1 cellular context compared by ENCODE assay signal in the genomic region with DNA sequence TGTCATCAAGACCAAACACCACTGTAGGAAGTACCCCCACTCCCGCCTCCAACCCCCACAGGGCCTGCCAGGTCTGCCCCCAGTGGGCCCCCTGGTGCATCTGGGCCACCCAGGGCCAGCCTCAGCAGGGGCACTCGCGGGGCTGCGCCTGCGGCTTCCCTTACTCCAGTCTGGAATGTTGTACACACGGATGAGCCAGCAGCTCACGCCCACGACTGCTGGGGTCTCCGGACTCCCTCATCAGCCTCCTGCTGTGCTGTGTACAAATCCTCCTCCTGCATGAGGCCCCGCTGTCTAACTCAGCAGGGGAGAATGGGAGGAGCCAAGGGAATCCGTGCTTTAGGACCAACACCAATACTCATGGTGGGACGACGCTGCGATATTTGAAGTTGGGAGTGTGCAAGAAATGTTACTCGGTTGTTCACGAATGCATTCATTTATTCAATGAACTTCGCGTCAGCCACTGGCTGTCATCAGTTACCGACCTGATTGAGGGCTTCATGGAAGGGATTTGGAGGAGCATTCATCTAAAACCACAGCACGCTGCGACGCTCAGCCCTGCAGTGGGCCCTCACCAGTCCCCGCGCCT.
TF ChIP-seq lines count a peak whose summit lies in the region.

No MANE protein-coding gene starts in this region.

TF ChIP-seq in HEK293, 187 proteins besides CTCF, POLR2A, EP300 and RAD21 (continued from another document):
- TF ChIP-seq HOXD13 (CRISPR knock-in tag; IDR thresholded peaks at IDR 0.05; ENCODE audit: borderline replicate concordance) (no peak), ZSCAN30 (tag by site-specific recombination; IDR thresholded peaks at IDR 0.05) (no peak), ZBTB20 (tag by site-specific recombination; IDR thresholded peaks at IDR 0.05) (no peak), YY1 (tag by site-specific recombination; IDR thresholded peaks at IDR 0.05) (no peak), MEIS1 (CRISPR knock-in tag; IDR thresholded peaks at IDR 0.05; ENCODE audit: borderline replicate concordance) (no peak), ZSCAN23 (tag by site-specific recombination; IDR thresholded peaks at IDR 0.05) (no peak), SP3 (tag by site-specific recombination; IDR thresholded peaks at IDR 0.05) (peak; percentile 36; the same call in 1 of the 2 replicates), ZNF174 (tag by site-specific recombination; IDR thresholded peaks at IDR 0.05) (no peak), ZNF202 (tag by site-specific recombination; IDR thresholded peaks at IDR 0.05; ENCODE audit: borderline replicate concordance) (no peak), GLIS1 (tag by site-specific recombination; IDR thresholded peaks at IDR 0.05) (peak; percentile 100), ZBTB8A (tag by site-specific recombination; IDR thresholded peaks at IDR 0.05) (peak; percentile 31; the same call in 1 of the 2 replicates), ZNF664 (tag by site-specific recombination; IDR thresholded peaks at IDR 0.05) (no peak), ZXDB (tag by site-specific recombination; IDR thresholded peaks at IDR 0.05) (peak; percentile 54; the same call in 1 of the 2 replicates)
- TF ChIP-seq, protein P1, sequence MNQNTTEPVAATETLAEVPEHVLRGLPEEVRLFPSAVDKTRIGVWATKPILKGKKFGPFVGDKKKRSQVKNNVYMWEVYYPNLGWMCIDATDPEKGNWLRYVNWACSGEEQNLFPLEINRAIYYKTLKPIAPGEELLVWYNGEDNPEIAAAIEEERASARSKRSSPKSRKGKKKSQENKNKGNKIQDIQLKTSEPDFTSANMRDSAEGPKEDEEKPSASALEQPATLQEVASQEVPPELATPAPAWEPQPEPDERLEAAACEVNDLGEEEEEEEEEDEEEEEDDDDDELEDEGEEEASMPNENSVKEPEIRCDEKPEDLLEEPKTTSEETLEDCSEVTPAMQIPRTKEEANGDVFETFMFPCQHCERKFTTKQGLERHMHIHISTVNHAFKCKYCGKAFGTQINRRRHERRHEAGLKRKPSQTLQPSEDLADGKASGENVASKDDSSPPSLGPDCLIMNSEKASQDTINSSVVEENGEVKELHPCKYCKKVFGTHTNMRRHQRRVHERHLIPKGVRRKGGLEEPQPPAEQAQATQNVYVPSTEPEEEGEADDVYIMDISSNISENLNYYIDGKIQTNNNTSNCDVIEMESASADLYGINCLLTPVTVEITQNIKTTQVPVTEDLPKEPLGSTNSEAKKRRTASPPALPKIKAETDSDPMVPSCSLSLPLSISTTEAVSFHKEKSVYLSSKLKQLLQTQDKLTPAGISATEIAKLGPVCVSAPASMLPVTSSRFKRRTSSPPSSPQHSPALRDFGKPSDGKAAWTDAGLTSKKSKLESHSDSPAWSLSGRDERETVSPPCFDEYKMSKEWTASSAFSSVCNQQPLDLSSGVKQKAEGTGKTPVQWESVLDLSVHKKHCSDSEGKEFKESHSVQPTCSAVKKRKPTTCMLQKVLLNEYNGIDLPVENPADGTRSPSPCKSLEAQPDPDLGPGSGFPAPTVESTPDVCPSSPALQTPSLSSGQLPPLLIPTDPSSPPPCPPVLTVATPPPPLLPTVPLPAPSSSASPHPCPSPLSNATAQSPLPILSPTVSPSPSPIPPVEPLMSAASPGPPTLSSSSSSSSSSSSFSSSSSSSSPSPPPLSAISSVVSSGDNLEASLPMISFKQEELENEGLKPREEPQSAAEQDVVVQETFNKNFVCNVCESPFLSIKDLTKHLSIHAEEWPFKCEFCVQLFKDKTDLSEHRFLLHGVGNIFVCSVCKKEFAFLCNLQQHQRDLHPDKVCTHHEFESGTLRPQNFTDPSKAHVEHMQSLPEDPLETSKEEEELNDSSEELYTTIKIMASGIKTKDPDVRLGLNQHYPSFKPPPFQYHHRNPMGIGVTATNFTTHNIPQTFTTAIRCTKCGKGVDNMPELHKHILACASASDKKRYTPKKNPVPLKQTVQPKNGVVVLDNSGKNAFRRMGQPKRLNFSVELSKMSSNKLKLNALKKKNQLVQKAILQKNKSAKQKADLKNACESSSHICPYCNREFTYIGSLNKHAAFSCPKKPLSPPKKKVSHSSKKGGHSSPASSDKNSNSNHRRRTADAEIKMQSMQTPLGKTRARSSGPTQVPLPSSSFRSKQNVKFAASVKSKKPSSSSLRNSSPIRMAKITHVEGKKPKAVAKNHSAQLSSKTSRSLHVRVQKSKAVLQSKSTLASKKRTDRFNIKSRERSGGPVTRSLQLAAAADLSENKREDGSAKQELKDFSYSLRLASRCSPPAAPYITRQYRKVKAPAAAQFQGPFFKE (tag by site-specific recombination; IDR thresholded peaks at IDR 0.05; ENCODE audit: borderline replicate concordance) = no peak
- TF ChIP-seq, protein P2, sequence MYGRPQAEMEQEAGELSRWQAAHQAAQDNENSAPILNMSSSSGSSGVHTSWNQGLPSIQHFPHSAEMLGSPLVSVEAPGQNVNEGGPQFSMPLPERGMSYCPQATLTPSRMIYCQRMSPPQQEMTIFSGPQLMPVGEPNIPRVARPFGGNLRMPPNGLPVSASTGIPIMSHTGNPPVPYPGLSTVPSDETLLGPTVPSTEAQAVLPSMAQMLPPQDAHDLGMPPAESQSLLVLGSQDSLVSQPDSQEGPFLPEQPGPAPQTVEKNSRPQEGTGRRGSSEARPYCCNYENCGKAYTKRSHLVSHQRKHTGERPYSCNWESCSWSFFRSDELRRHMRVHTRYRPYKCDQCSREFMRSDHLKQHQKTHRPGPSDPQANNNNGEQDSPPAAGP (tag by site-specific recombination; IDR thresholded peaks at IDR 0.05) = no peak
